In genomic region chr6:28496099-28496779, GRCh38 we compare ENCODE assay signal across 14 cellular contexts. TPM values are rescaled to one million over a fixed set of nuclear protein-coding genes. Genes with fewer than 3 reads are reported as not detected.
DNase-seq lines count a peak whose midpoint lies in the region; ATAC-seq and TF ChIP-seq lines count a peak whose summit lies in the region.
"Had no signal": no experiment of that assay in that cellular context is flagged by ENCODE, and none has a peak within 500 bp of the region (broad histone marks: within the 10 kb centered on the region; RNA-seq: fewer than 3 reads in every experiment).

No MANE protein-coding gene starts in this region.

- H3K36me3 ChIP-seq in smooth muscle cell (ENCODE audit: low read depth), result no peaks in the 10 kb centered on the region

- no peak overlapping the region for H3K4me3 ChIP-seq in smooth muscle cell

- H3K27ac Mint-ChIP-seq in chondrocyte (ENCODE audit: unreplicated experiment), result no peak overlapping the region
- no peak overlapping the region for H3K27ac Mint-ChIP-seq in T-helper 2 cell treated with Interferon-gamma antibody and Interleukin-4, amounts not matched to agents 5 μg/mL and 100 μg/mL, for 36 hours
- H3K27ac Mint-ChIP-seq: stimulated activated naive B cell treated with anti-CD40 and anti-IgM and Interleukin-4, amounts not matched to agents 10 μg/mL and 1 μg/mL and 100 μg/mL, for 72 hours had no signal

- WGBS in smooth muscle cell (ENCODE audit: low lambda C conversion rate), result 67% methylated on average over 2 of the region's 2 CpGs

- ATAC-seq in HG03469 (IDR thresholded peaks at IDR 0.05; ENCODE audit: unreplicated experiment), result no peak
- ATAC-seq: stimulated activated naive B cell treated with anti-CD40 and anti-IgM and Interleukin-4, amounts not matched to agents 10 μg/mL and 1 μg/mL and 100 μg/mL, for 72 hours had no signal

- H4K20me1 ChIP-seq in smooth muscle cell (ENCODE audit: low read depth), result no peaks in the 10 kb centered on the region

- H3K4me2 ChIP-seq in smooth muscle cell, result no peak overlapping the region

- peaks cover 4% of the 10 kb centered on the region for H3K27me3 ChIP-seq in smooth muscle cell (ENCODE audit: low read depth)

- DNase-seq in NCI-H82 (lab: John Stamatoyannopoulos, UW) (peak; percentile 18), NCI-H82 treated with DMSO at 0.1 percent for 48 hours (lab: John Stamatoyannopoulos, UW; ENCODE audit: unreplicated experiment) (no peak), NCI-H2227 treated with DMSO at 0.1 percent for 48 hours (lab: John Stamatoyannopoulos, UW) (peak; percentile 18), chondrocyte (ENCODE audit: low spot score) (no peak), smooth muscle cell (lab: John Stamatoyannopoulos, UW; ENCODE audit: unreplicated experiment) (no peak), C1 segment of cervical spinal cord (lab: John Stamatoyannopoulos, UW) (no peak)
- DNase-seq in T-helper 2 cell treated with Interferon-gamma antibody and Interleukin-4, amounts not matched to agents 5 μg/mL and 100 μg/mL, for 36 hours (ENCODE audit: low spot score), result no peak
- DNase-seq: activated CD8-positive, alpha-beta memory T cell treated with anti-CD3 and anti-CD28 coated beads, Interleukin-2, amount 50 U/mL, for 48 hours; caudate nucleus; head of caudate nucleus; NCI-H2081 treated with DMSO at 0.1 percent for 48 hours; stimulated activated naive B cell treated with anti-CD40 and anti-IgM and Interleukin-4, amounts not matched to agents 10 μg/mL and 1 μg/mL and 100 μg/mL, for 72 hours; T-helper 1 cell had no signal

- no peaks in the 10 kb centered on the region for H3F3A ChIP-seq in smooth muscle cell (ENCODE audit: low read depth)

- TF ChIP-seq CTCF in chondrocyte (IDR thresholded peaks at IDR 0.05) (peak; percentile 75), smooth muscle cell (IDR thresholded peaks at IDR 0.05; ENCODE audit: borderline replicate concordance, insufficient read depth, poor library complexity, severe bottlenecking) (peak; percentile 24)

- no peaks in the 10 kb centered on the region for H3K9me3 Mint-ChIP-seq in chondrocyte (ENCODE audit: low read depth)
- H3K9me3 Mint-ChIP-seq in T-helper 2 cell treated with Interferon-gamma antibody and Interleukin-4, amounts not matched to agents 5 μg/mL and 100 μg/mL, for 36 hours, result no peaks in the 10 kb centered on the region

- H3K4me1 Mint-ChIP-seq in chondrocyte (ENCODE audit: low read depth), result no peaks in the 10 kb centered on the region
- H3K4me1 Mint-ChIP-seq in T-helper 2 cell treated with Interferon-gamma antibody and Interleukin-4, amounts not matched to agents 5 μg/mL and 100 μg/mL, for 36 hours (ENCODE audit: low read depth), result no peaks in the 10 kb centered on the region

- no peaks in the 10 kb centered on the region for H3K36me3 Mint-ChIP-seq in chondrocyte (ENCODE audit: low read depth)
- no peaks in the 10 kb centered on the region for H3K36me3 Mint-ChIP-seq in T-helper 2 cell treated with Interferon-gamma antibody and Interleukin-4, amounts not matched to agents 5 μg/mL and 100 μg/mL, for 36 hours (ENCODE audit: low read depth)
- H3K36me3 Mint-ChIP-seq: stimulated activated naive B cell treated with anti-CD40 and anti-IgM and Interleukin-4, amounts not matched to agents 10 μg/mL and 1 μg/mL and 100 μg/mL, for 72 hours had no signal

- peaks cover 26% of the 10 kb centered on the region for H3K27me3 Mint-ChIP-seq in chondrocyte (ENCODE audit: low read depth)
- peaks cover 50% of the 10 kb centered on the region for H3K27me3 Mint-ChIP-seq in T-helper 2 cell treated with Interferon-gamma antibody and Interleukin-4, amounts not matched to agents 5 μg/mL and 100 μg/mL, for 36 hours (ENCODE audit: low read depth)

- H3K9me3 ChIP-seq in smooth muscle cell (replicated peaks; ENCODE audit: low read depth), result no peaks in the 10 kb centered on the region

- no peak overlapping the region for H3K27ac ChIP-seq in smooth muscle cell (ENCODE audit: low read depth)

- no peaks in the 10 kb centered on the region for H3K79me2 ChIP-seq in smooth muscle cell (ENCODE audit: low read depth)

- no peak overlapping the region for H3K4me3 Mint-ChIP-seq in chondrocyte (ENCODE audit: unreplicated experiment)
- no peak overlapping the region for H3K4me3 Mint-ChIP-seq in T-helper 2 cell treated with Interferon-gamma antibody and Interleukin-4, amounts not matched to agents 5 μg/mL and 100 μg/mL, for 36 hours
- H3K4me3 Mint-ChIP-seq: stimulated activated naive B cell treated with anti-CD40 and anti-IgM and Interleukin-4, amounts not matched to agents 10 μg/mL and 1 μg/mL and 100 μg/mL, for 72 hours had no signal

- H3K9ac ChIP-seq in smooth muscle cell (ENCODE audit: low read depth), result no peak overlapping the region

- no peak overlapping the region for H2AFZ ChIP-seq in smooth muscle cell (ENCODE audit: low read depth)

- peaks cover 5% of the 10 kb centered on the region for H3K4me1 ChIP-seq in smooth muscle cell (ENCODE audit: low read depth)

RNA-seq across cellular contexts. Expression of gene GPX6, which starts 19.4 kb away (rescaled TPM):
- not detected in 3 replicates for total RNA-seq in chondrocyte
- total RNA-seq in smooth muscle cell, result not detected in 2 replicates
- not detected in 2 replicates for polyA plus RNA-seq in smooth muscle cell

RNA-seq across cellular contexts. Expression of gene GPX5, which starts 29.4 kb away (rescaled TPM):
- total RNA-seq in chondrocyte, result not detected in 3 replicates
- 2.3 and 12.8 TPM in 2 replicates for total RNA-seq in smooth muscle cell
- polyA plus RNA-seq in smooth muscle cell, result 6.5 and 9.5 TPM in 2 replicates

RNA-seq across cellular contexts. Expression of gene ZSCAN23, which starts 52.9 kb away (rescaled TPM):
- 2.1 to 3.5 TPM (median 3.3 TPM) in 3 replicates for total RNA-seq in chondrocyte
- total RNA-seq in smooth muscle cell, result 1.6 and 2.7 TPM in 2 replicates
- polyA plus RNA-seq in smooth muscle cell, result 0.60 and 0.94 TPM in 2 replicates

Comparison
In these comparisons a context has a peak if more than half of its experiments do, and no peak if none do; other contexts are left out.
1. DNase-seq: peak in NCI-H82 (single experiment) and NCI-H2227 treated with DMSO at 0.1 percent for 48 hours (single experiment); none in NCI-H82 treated with DMSO at 0.1 percent for 48 hours (single experiment), chondrocyte (single experiment), smooth muscle cell (single experiment), C1 segment of cervical spinal cord (0 of 14) and T-helper 2 cell treated with Interferon-gamma antibody and Interleukin-4, amounts not matched to agents 5 μg/mL and 100 μg/mL, for 36 hours (single experiment).